In the genomic region with DNA sequence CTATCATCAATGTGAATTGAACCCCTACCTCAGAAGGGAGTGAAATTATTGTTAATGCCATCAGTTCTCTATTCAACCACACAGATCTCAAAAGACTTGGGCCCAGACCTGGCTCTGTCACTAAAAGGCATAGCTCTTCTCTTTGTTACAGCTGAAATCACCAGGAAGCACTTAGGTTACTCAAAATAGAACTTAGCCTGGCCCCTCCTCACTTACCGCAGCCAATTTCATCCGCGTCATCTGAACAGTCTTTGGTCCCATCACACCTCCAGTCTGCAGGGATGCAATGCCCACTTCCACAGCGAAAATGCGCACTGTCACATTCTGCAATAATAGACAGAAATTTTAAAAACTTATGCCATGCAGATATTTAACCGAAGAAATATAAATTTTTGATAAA, we compare ENCODE assay signal across 33 cellular contexts. TPM values are rescaled to one million over a fixed set of nuclear protein-coding genes. Genes with fewer than 3 reads are reported as not detected.
"Had no signal": no experiment of that assay in that cellular context is flagged by ENCODE, and none has a peak within 500 bp of the region (broad histone marks: within the 10 kb centered on the region; RNA-seq: fewer than 3 reads in every experiment).

No MANE protein-coding gene starts in this region.

- ATAC-seq: activated CD4-positive, alpha-beta T cell treated with anti-CD3 and anti-CD28 coated beads for 36 hours; activated CD8-positive, alpha-beta memory T cell treated with anti-CD3 and anti-CD28 coated beads, Interleukin-2, amount 10 ng/mL, durations not matched to agents 7 days and 5 days; activated CD8-positive, alpha-beta T cell treated with anti-CD3 and anti-CD28 coated beads, Interleukin-2, amount 10 ng/mL, durations not matched to agents 7 days and 5 days; activated naive CD4-positive, alpha-beta T cell treated with anti-CD3 and anti-CD28 coated beads, Interleukin-2, amount 50 U/mL, for 72 hours; effector memory CD8-positive, alpha-beta T cell; foreskin keratinocyte; gastrocnemius medialis had no signal

- H3K36me3 ChIP-seq: brain microvascular endothelial cell, esophagus muscularis mucosa, gastrocnemius medialis, heart left ventricle had no signal

- DNase-seq: activated CD4-positive, alpha-beta memory T cell treated with anti-CD3 and anti-CD28 coated beads for 36 hours; activated CD4-positive, alpha-beta T cell treated with anti-CD3 and anti-CD28 coated beads for 36 hours; activated CD4-positive, alpha-beta T cell treated with anti-CD3 and anti-CD28 coated beads, Interleukin-2, amount 10 ng/mL, durations not matched to agents 24 days and 14 days; activated CD4-positive, CD25-positive, alpha-beta regulatory T cell; activated CD4-positive, CD25-positive, alpha-beta regulatory T cell treated with anti-CD3 and anti-CD28 coated beads, Interleukin-2, amount 50 U/mL, for 72 hours; activated CD8-positive, alpha-beta memory T cell treated with anti-CD3 and anti-CD28 coated beads, Interleukin-2, amount 10 ng/mL, durations not matched to agents 7 days and 5 days; activated CD8-positive, alpha-beta memory T cell treated with anti-CD3 and anti-CD28 coated beads, Interleukin-2, amount 50 U/mL, for 4 hours; activated CD8-positive, alpha-beta T cell treated with anti-CD3 and anti-CD28 coated beads, Interleukin-2, amount 10 ng/mL, durations not matched to agents 7 days and 5 days; activated gamma-delta T cell; activated naive CD4-positive, alpha-beta T cell; activated naive CD4-positive, alpha-beta T cell treated with anti-CD3 and anti-CD28 coated beads, Interleukin-2, amount 10 ng/mL, durations not matched to agents 7 days and 5 days; activated T-cell treated with anti-CD3 and anti-CD28 coated beads, Interleukin-2, amount 50 U/mL, for 1 hour; activated T-cell treated with anti-CD3 and anti-CD28 coated beads, Interleukin-2, amount 50 U/mL, for 48 hours; amniotic stem cell; anterior cingulate cortex; brain microvascular endothelial cell; caudate nucleus; cortex of kidney; dermis blood vessel endothelial cell; effector CD4-positive, alpha-beta T cell; effector memory CD8-positive, alpha-beta T cell; erythroblast; foreskin keratinocyte; gastrocnemius medialis; glutamatergic neuron; heart left ventricle; T-helper 2 cell had no signal

- H3K4me3 Mint-ChIP-seq: activated CD4-positive, alpha-beta memory T cell treated with anti-CD3 and anti-CD28 coated beads for 36 hours; activated CD4-positive, alpha-beta T cell treated with anti-CD3 and anti-CD28 coated beads for 36 hours; activated CD4-positive, alpha-beta T cell treated with anti-CD3 and anti-CD28 coated beads, Interleukin-2, amount 10 ng/mL, durations not matched to agents 24 days and 14 days; activated CD8-positive, alpha-beta memory T cell treated with anti-CD3 and anti-CD28 coated beads, Interleukin-2, amount 10 ng/mL, durations not matched to agents 7 days and 5 days; activated CD8-positive, alpha-beta T cell treated with anti-CD3 and anti-CD28 coated beads, Interleukin-2, amount 10 ng/mL, durations not matched to agents 7 days and 5 days; activated naive CD4-positive, alpha-beta T cell treated with anti-CD3 and anti-CD28 coated beads, Interleukin-2, amount 10 ng/mL, durations not matched to agents 7 days and 5 days; activated T-helper 1 cell treated with anti-CD3 and anti-CD28 coated beads, Interleukin-12 subunit alpha, Interleukin-12 subunit beta, Interleukin-2, Interleukin-4 antibody, amounts not matched to agents 30 ng/mL and 10 ng/mL and 1 ng/mL, durations not matched to agents 14 hours and 24 hours and 36 hours; effector memory CD8-positive, alpha-beta T cell had no signal

- H3K4me1 ChIP-seq: esophagus muscularis mucosa, foreskin keratinocyte, gastrocnemius medialis, heart left ventricle had no signal

- H3K4me1 Mint-ChIP-seq: activated CD4-positive, alpha-beta T cell treated with anti-CD3 and anti-CD28 coated beads for 36 hours; activated CD4-positive, alpha-beta T cell treated with anti-CD3 and anti-CD28 coated beads, Interleukin-2, amount 10 ng/mL, durations not matched to agents 24 days and 14 days; activated CD8-positive, alpha-beta memory T cell treated with anti-CD3 and anti-CD28 coated beads, Interleukin-2, amount 10 ng/mL, durations not matched to agents 7 days and 5 days; activated naive CD4-positive, alpha-beta T cell treated with anti-CD3 and anti-CD28 coated beads, Interleukin-2, amount 10 ng/mL, durations not matched to agents 7 days and 5 days had no signal

- H3K27ac Mint-ChIP-seq: activated CD4-positive, alpha-beta memory T cell treated with anti-CD3 and anti-CD28 coated beads for 36 hours; activated CD4-positive, alpha-beta T cell treated with anti-CD3 and anti-CD28 coated beads for 36 hours; activated CD4-positive, alpha-beta T cell treated with anti-CD3 and anti-CD28 coated beads, Interleukin-2, amount 10 ng/mL, durations not matched to agents 24 days and 14 days; activated CD8-positive, alpha-beta memory T cell treated with anti-CD3 and anti-CD28 coated beads, Interleukin-2, amount 10 ng/mL, durations not matched to agents 7 days and 5 days; activated CD8-positive, alpha-beta T cell treated with anti-CD3 and anti-CD28 coated beads, Interleukin-2, amount 10 ng/mL, durations not matched to agents 7 days and 5 days; activated naive CD4-positive, alpha-beta T cell treated with anti-CD3 and anti-CD28 coated beads, Interleukin-2, amount 10 ng/mL, durations not matched to agents 7 days and 5 days; activated naive CD4-positive, alpha-beta T cell treated with anti-CD3 and anti-CD28 coated beads, Interleukin-2, amount 50 U/mL, for 72 hours; activated T-helper 1 cell treated with anti-CD3 and anti-CD28 coated beads, Interleukin-12 subunit alpha, Interleukin-12 subunit beta, Interleukin-2, Interleukin-4 antibody, amounts not matched to agents 30 ng/mL and 10 ng/mL and 1 ng/mL, durations not matched to agents 14 hours and 24 hours and 36 hours; activated T-helper 2 cell treated with anti-CD3 and anti-CD28 coated beads, Interferon-gamma antibody, Interleukin-2, Interleukin-4, amounts not matched to agents 10 μg/mL and 5 μg/mL and 100 μg/mL, durations not matched to agents 14 hours and 24 hours and 36 hours; effector memory CD8-positive, alpha-beta T cell had no signal

- H3K9me3 Mint-ChIP-seq: activated CD4-positive, alpha-beta memory T cell treated with anti-CD3 and anti-CD28 coated beads for 36 hours; activated CD4-positive, alpha-beta T cell treated with anti-CD3 and anti-CD28 coated beads, Interleukin-2, amount 10 ng/mL, durations not matched to agents 24 days and 14 days; activated naive CD4-positive, alpha-beta T cell treated with anti-CD3 and anti-CD28 coated beads, Interleukin-2, amount 10 ng/mL, durations not matched to agents 7 days and 5 days; activated naive CD4-positive, alpha-beta T cell treated with anti-CD3 and anti-CD28 coated beads, Interleukin-2, amount 50 U/mL, for 72 hours; activated T-helper 1 cell treated with anti-CD3 and anti-CD28 coated beads, Interleukin-12 subunit alpha, Interleukin-12 subunit beta, Interleukin-2, Interleukin-4 antibody, amounts not matched to agents 30 ng/mL and 10 ng/mL and 1 ng/mL, durations not matched to agents 14 hours and 24 hours and 36 hours; activated T-helper 2 cell treated with anti-CD3 and anti-CD28 coated beads, Interferon-gamma antibody, Interleukin-2, Interleukin-4, amounts not matched to agents 10 μg/mL and 5 μg/mL and 100 μg/mL, durations not matched to agents 14 hours and 24 hours and 36 hours; effector memory CD8-positive, alpha-beta T cell had no signal

- H3K9me3 ChIP-seq: esophagus muscularis mucosa, gastrocnemius medialis, heart left ventricle had no signal

- H3K27me3 ChIP-seq: esophagus muscularis mucosa, gastrocnemius medialis had no signal

- H3K36me3 Mint-ChIP-seq: activated CD4-positive, alpha-beta memory T cell treated with anti-CD3 and anti-CD28 coated beads for 36 hours; activated CD8-positive, alpha-beta memory T cell treated with anti-CD3 and anti-CD28 coated beads, Interleukin-2, amount 10 ng/mL, durations not matched to agents 7 days and 5 days; activated naive CD4-positive, alpha-beta T cell treated with anti-CD3 and anti-CD28 coated beads, Interleukin-2, amount 10 ng/mL, durations not matched to agents 7 days and 5 days; activated naive CD4-positive, alpha-beta T cell treated with anti-CD3 and anti-CD28 coated beads, Interleukin-2, amount 50 U/mL, for 72 hours had no signal

- H3K4me3 ChIP-seq: esophagus muscularis mucosa, gastrocnemius medialis, heart left ventricle had no signal

- H3K27ac ChIP-seq: brain microvascular endothelial cell, esophagus muscularis mucosa, foreskin keratinocyte, gastrocnemius medialis, heart left ventricle had no signal

RNA-seq across cellular contexts. Expression of a gene that starts 41.8 kb away (rescaled TPM):
- total RNA-seq: bronchial epithelial cell, chondrocyte, dermis blood vessel endothelial cell, esophagus muscularis mucosa, foreskin keratinocyte, gastrocnemius medialis had no signal
- polyA plus RNA-seq: foreskin keratinocyte had no signal
